In the genomic region with DNA sequence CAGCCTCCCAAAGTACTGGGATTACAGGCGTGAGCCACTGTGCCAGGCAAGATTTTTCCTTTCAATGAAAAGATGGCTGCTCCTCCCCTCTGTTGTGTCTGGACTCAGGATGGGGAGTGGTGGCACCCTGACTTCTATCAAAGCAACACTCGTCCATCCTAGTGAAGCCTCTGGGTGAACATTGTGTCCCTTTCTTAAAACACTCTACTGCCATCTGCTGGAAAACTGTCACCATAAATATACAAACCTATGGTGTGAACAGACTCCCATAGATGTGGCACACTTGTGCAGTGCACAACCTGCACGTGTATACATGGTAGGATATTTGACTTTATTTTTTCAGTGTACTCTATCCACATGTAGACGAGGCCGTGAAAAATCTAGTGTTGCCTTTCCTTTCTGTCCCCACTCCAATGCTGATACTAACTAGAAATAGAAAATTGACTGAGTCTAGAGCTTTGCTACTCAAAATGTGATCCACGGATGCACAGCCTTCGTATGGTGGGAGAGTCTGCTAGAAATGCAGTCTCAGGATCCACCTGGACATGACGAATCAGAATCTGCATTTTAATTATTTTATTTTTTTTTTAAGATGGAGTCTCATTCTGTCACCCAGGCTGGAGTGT, we compare ENCODE assay signal across 9 cellular contexts. TPM values are rescaled to one million over a fixed set of nuclear protein-coding genes. Genes with fewer than 3 reads are reported as not detected.
A peak's percentile ranks its signal among the peaks of the same experiment; 100 is the strongest.
DNase-seq lines count a peak whose midpoint lies in the region; ATAC-seq and TF ChIP-seq lines count a peak whose summit lies in the region.
"Had no signal": no experiment of that assay in that cellular context is flagged by ENCODE, and none has a peak within 500 bp of the region (broad histone marks: within the 10 kb centered on the region; RNA-seq: fewer than 3 reads in every experiment).

No MANE protein-coding gene starts in this region.

- POLR2A ChIA-PET in activated CD4-positive, alpha-beta memory T cell treated with anti-CD3 and anti-CD28 coated beads, Interleukin-2, amount 10 ng/mL, durations not matched to agents 7 days and 5 days (lab: Charles Lee) = interaction anchor here (1.0 kb wide), 1 partner anchor 107 kb away, joined by 3 read pairs; no protein-coding TSS in a partner anchor

- peaks cover 25% of the 10 kb centered on the region for H3K4me1 Mint-ChIP-seq in activated CD4-positive, alpha-beta memory T cell treated with anti-CD3 and anti-CD28 coated beads, Interleukin-2, amount 10 ng/mL, durations not matched to agents 7 days and 5 days

- peak in 2 of 3 donors; percentile 22 to 80 for TF ChIP-seq CTCF in omental fat pad (IDR thresholded peaks at IDR 0.05)

- H3K4me3 Mint-ChIP-seq in activated CD4-positive, alpha-beta memory T cell treated with anti-CD3 and anti-CD28 coated beads, Interleukin-2, amount 10 ng/mL, durations not matched to agents 7 days and 5 days = no peak overlapping the region
- H3K4me3 Mint-ChIP-seq: activated naive CD8-positive, alpha-beta T cell had no signal

- DNase-seq in DMS53 (lab: John Stamatoyannopoulos, UW) (peak; percentile 90), HT-29 (ENCODE audit: low spot score) (peak; percentile 90), NCI-H526 treated with DMSO at 0.1 percent for 48 hours (lab: John Stamatoyannopoulos, UW) (peak; percentile 65), fibroblast of the conjunctiva (ENCODE audit: low read depth) (peak; percentile 72), omental fat pad (ENCODE audit: low spot score) (no peak)
- peak; percentile 35 for DNase-seq in activated CD4-positive, alpha-beta memory T cell treated with anti-CD3 and anti-CD28 coated beads, Interleukin-2, amount 10 ng/mL, durations not matched to agents 7 days and 5 days

- peaks cover 3% of the 10 kb centered on the region for H3K36me3 Mint-ChIP-seq in activated CD4-positive, alpha-beta memory T cell treated with anti-CD3 and anti-CD28 coated beads, Interleukin-2, amount 10 ng/mL, durations not matched to agents 7 days and 5 days (ENCODE audit: low read depth)
- H3K36me3 Mint-ChIP-seq: activated naive CD8-positive, alpha-beta T cell had no signal

- CTCF ChIA-PET in activated CD4-positive, alpha-beta memory T cell treated with anti-CD3 and anti-CD28 coated beads, Interleukin-2, amount 10 ng/mL, durations not matched to agents 7 days and 5 days (lab: Charles Lee) = interaction anchor here (0.7 to 4.1 kb wide), 7 partner anchors 11 to 356 kb away, joined by 3 to 25 read pairs (median 7); no protein-coding TSS in a partner anchor

- no peaks in the 10 kb centered on the region for H3K27me3 Mint-ChIP-seq in activated CD4-positive, alpha-beta memory T cell treated with anti-CD3 and anti-CD28 coated beads, Interleukin-2, amount 10 ng/mL, durations not matched to agents 7 days and 5 days
- H3K27me3 Mint-ChIP-seq: activated naive CD8-positive, alpha-beta T cell had no signal

- H3K9me3 Mint-ChIP-seq in activated CD4-positive, alpha-beta memory T cell treated with anti-CD3 and anti-CD28 coated beads, Interleukin-2, amount 10 ng/mL, durations not matched to agents 7 days and 5 days = peaks cover 7% of the 10 kb centered on the region

- ATAC-seq in GM19468 (IDR thresholded peaks at IDR 0.05; ENCODE audit: extremely low read depth, unreplicated experiment) = peak; percentile 66
- ATAC-seq in omental fat pad (ENCODE audit: low FRiP score) = peak; percentile 52
- ATAC-seq in GM21528 (IDR thresholded peaks at IDR 0.05; ENCODE audit: low FRiP score, unreplicated experiment) = no peak

- H3K27ac Mint-ChIP-seq in activated CD4-positive, alpha-beta memory T cell treated with anti-CD3 and anti-CD28 coated beads, Interleukin-2, amount 10 ng/mL, durations not matched to agents 7 days and 5 days = peak overlapping the region; percentile 63
- H3K27ac Mint-ChIP-seq: activated naive CD8-positive, alpha-beta T cell had no signal

RNA-seq across cellular contexts. Expression of a gene that starts 55.9 kb away (rescaled TPM):
- 1.6 and 3.0 TPM in 2 replicates for total RNA-seq in HT-29 (2014; rRNA removed; shearing (Covaris generic))
- total RNA-seq in activated CD4-positive, alpha-beta memory T cell treated with anti-CD3 and anti-CD28 coated beads, Interleukin-2, amount 10 ng/mL, durations not matched to agents 7 days and 5 days = 10 to 100 TPM; 11.0 to 13.3 TPM
- 10 to 100 TPM in 3 of 4 donors, 1 to 10 TPM in 1; 8.3 to 59.6 (median 19.9) TPM for total RNA-seq in omental fat pad
